ENCODE assay signal across 28 cellular contexts in genomic region chr4:110137819-110138218, GRCh38.
"Had no signal": no experiment of that assay in that cellular context is flagged by ENCODE, and none has a peak within 500 bp of the region (broad histone marks: within the 10 kb centered on the region; RNA-seq: fewer than 3 reads in every experiment).

No MANE protein-coding gene starts in this region.

- DNase-seq: naive thymus-derived CD8-positive, alpha-beta T cell; nephron progenitor cell; nucleus accumbens; ovary; posterior cingulate gyrus; psoas muscle; right cardiac atrium; right lobe of liver; sigmoid colon; spleen; stimulated activated CD4-positive, alpha-beta T cell treated with anti-CD3 and anti-CD28 coated beads, Interleukin-12 subunit alpha, Interleukin-12 subunit beta, amount 100 ng/mL, for 4 hours; stimulated activated CD4-positive, alpha-beta T cell treated with anti-CD3 and anti-CD28 coated beads, Interleukin-1b, Interleukin-23, amount 100 ng/mL, for 48 hours; stimulated activated CD4-positive, alpha-beta T cell treated with anti-CD3 and anti-CD28 coated beads, Interleukin-4, amount 100 ng/mL, for 1 hour; stimulated activated CD4-positive, alpha-beta T cell treated with anti-CD3 and anti-CD28 coated beads, Interleukin-4, amount 100 ng/mL, for 4 hours; stimulated activated CD8-positive, alpha-beta memory T cell treated with anti-CD3 and anti-CD28 coated beads, Interleukin-4, amount 100 ng/mL, for 48 hours; stimulated activated naive CD4-positive, alpha-beta T cell; stimulated activated naive CD8-positive, alpha-beta T cell treated with anti-CD3 and anti-CD28 coated beads, Interleukin-15, amount 100 ng/mL, for 72 hours; stimulated activated naive CD8-positive, alpha-beta T cell treated with anti-CD3 and anti-CD28 coated beads, Interleukin-15, Interleukin-2, amounts not matched to agents 100 U/mL and 50 U/mL, for 24 hours; substantia nigra; testis; tibial artery; transverse colon; upper lobe of right lung; uterus had no signal

- H3K27me3 ChIP-seq: neutrophil, ovary, right lobe of liver, sigmoid colon, spleen, suprapubic skin, testis, tibial artery, transverse colon, upper lobe of right lung, uterus had no signal

- H3K27ac ChIP-seq: neutrophil, ovary, parathyroid adenoma, psoas muscle, right lobe of liver, sigmoid colon, spleen, suprapubic skin, testis, tibial artery, transverse colon, upper lobe of right lung, uterus had no signal

- H3K4me1 ChIP-seq: parathyroid adenoma, psoas muscle, sigmoid colon, spleen, suprapubic skin, testis, tibial artery, upper lobe of right lung, uterus had no signal

- H3K36me3 ChIP-seq: neutrophil, ovary, right lobe of liver, sigmoid colon, spleen, suprapubic skin, tibial artery, transverse colon, upper lobe of right lung, uterus had no signal

- H3K4me3 ChIP-seq: ovary, psoas muscle, right lobe of liver, sigmoid colon, smooth muscle cell, spleen, suprapubic skin, testis, tibial artery, transverse colon, upper lobe of right lung, uterus had no signal

- H3K9me3 ChIP-seq: neutrophil, ovary, psoas muscle, right lobe of liver, sigmoid colon, spleen, suprapubic skin, testis, tibial artery, transverse colon, upper lobe of right lung, uterus had no signal
